21 cellular contexts compared by ENCODE assay signal in genomic region chr4:61853041-61853440, GRCh38.
"Had no signal": no experiment of that assay in that cellular context is flagged by ENCODE, and none has a peak within 500 bp of the region (broad histone marks: within the 10 kb centered on the region; RNA-seq: fewer than 3 reads in every experiment).

No MANE protein-coding gene starts in this region.

- H3K4me1 Mint-ChIP-seq: naive thymus-derived CD4-positive, alpha-beta T cell; nephron progenitor cell; stimulated activated memory B cell treated with anti-CD40 and anti-IgM and Interleukin-4, amounts not matched to agents 10 μg/mL and 1 μg/mL and 100 μg/mL, for 72 hours had no signal

- H3K36me3 Mint-ChIP-seq: stimulated activated memory B cell treated with anti-CD40 and anti-IgM and Interleukin-4, amounts not matched to agents 10 μg/mL and 1 μg/mL and 100 μg/mL, for 72 hours had no signal

- H3K4me2 ChIP-seq: hepatocyte had no signal

- H3K9me3 ChIP-seq: neutrophil, tibial artery, upper lobe of left lung, uterus had no signal

- H3K27me3 ChIP-seq: hepatocyte, neutrophil, spleen, tibial artery, upper lobe of left lung, uterus had no signal

- H3K79me2 ChIP-seq: hepatocyte had no signal

- H3K4me3 Mint-ChIP-seq: naive thymus-derived CD4-positive, alpha-beta T cell; nephron progenitor cell; stimulated activated memory B cell treated with anti-CD40 and anti-IgM and Interleukin-4, amounts not matched to agents 10 μg/mL and 1 μg/mL and 100 μg/mL, for 72 hours; stimulated activated naive CD8-positive, alpha-beta T cell treated with anti-CD3 and anti-CD28 coated beads, Interleukin-15, Interleukin-2, amounts not matched to agents 100 ng/mL and 50 ng/mL, for 24 hours had no signal

- DNase-seq: effector CD4-positive, alpha-beta T cell; foreskin melanocyte; head of caudate nucleus; left colon; left ventricle myocardium superior; naive thymus-derived CD4-positive, alpha-beta T cell; nephron progenitor cell; spleen; stimulated activated CD4-positive, alpha-beta T cell treated with anti-CD3 and anti-CD28 coated beads, Interleukin-15, amount 100 ng/mL, for 24 hours; stimulated activated CD4-positive, alpha-beta T cell treated with anti-CD3 and anti-CD28 coated beads, Interleukin-1b, Interleukin-23, amount 100 ng/mL, for 48 hours; stimulated activated CD4-positive, alpha-beta T cell treated with anti-CD3 and anti-CD28 coated beads, Interleukin-4, amount 100 ng/mL, for 24 hours; tibial artery; uterus had no signal

- H3K27ac ChIP-seq: coronary artery, hepatocyte, neutrophil, spleen, tibial artery, upper lobe of left lung, uterus had no signal

- ATAC-seq: left colon; left ventricle myocardium superior; naive thymus-derived CD4-positive, alpha-beta T cell; sciatic nerve; stimulated activated memory B cell treated with anti-CD40 and anti-IgM and Interleukin-4, amounts not matched to agents 10 μg/mL and 1 μg/mL and 100 μg/mL, for 72 hours had no signal

- H3K27ac Mint-ChIP-seq: naive thymus-derived CD4-positive, alpha-beta T cell; nephron progenitor cell; stimulated activated memory B cell treated with anti-CD40 and anti-IgM and Interleukin-4, amounts not matched to agents 10 μg/mL and 1 μg/mL and 100 μg/mL, for 72 hours; stimulated activated naive CD8-positive, alpha-beta T cell treated with anti-CD3 and anti-CD28 coated beads, Interleukin-15, Interleukin-2, amounts not matched to agents 100 ng/mL and 50 ng/mL, for 24 hours had no signal

- H3K36me3 ChIP-seq: neutrophil, spleen, tibial artery, upper lobe of left lung, uterus had no signal

- H3K4me3 ChIP-seq: coronary artery, hepatocyte, lung, spleen, tibial artery, upper lobe of left lung, uterus had no signal

- H3K4me1 ChIP-seq: spleen, tibial artery, upper lobe of left lung, uterus had no signal

- H2AFZ ChIP-seq: hepatocyte had no signal

- H3K9me3 Mint-ChIP-seq: nephron progenitor cell had no signal

- H3K27me3 Mint-ChIP-seq: naive thymus-derived CD4-positive, alpha-beta T cell; stimulated activated memory B cell treated with anti-CD40 and anti-IgM and Interleukin-4, amounts not matched to agents 10 μg/mL and 1 μg/mL and 100 μg/mL, for 72 hours; stimulated activated naive CD8-positive, alpha-beta T cell treated with anti-CD3 and anti-CD28 coated beads, Interleukin-15, Interleukin-2, amounts not matched to agents 100 ng/mL and 50 ng/mL, for 24 hours had no signal
